Comparison of ENCODE assay signal across 8 cellular contexts in the genomic region with DNA sequence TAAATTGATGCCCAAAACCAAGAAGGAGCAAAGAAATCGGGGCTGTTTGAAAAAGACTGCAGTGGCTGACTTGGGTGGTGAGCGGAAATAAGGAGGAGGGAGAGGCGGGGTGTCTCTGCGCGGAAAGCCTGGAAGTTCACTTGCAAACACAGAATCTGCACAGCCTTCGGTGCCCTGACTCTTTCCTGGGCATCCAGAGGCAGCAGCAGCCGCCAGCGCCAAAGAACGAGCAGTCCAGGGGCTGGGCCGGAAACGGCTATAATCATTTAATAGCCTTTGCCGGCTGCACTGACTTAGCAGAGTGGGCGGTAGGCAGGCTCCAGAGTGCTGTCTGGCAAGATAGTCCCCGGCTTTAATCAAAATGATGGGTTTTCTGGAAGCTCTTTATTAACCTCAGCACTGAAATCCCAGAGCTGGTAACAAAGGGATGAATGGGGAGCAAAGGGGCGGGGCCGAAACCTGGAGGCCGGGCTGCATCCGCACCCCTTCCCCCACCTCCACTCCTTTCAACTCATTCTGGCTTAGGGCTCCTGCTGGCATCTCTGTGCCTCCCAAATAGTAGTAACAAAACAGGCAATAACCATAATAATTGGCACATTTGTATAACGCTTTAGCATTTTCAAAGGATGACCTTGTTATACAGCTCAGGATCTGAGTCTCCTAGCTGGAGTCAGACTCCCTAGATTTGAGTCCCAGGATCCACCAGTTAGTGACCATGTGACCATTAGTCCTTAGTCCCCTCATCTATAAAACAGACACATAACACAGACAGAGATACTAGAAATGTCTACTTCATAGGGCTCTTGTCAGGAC. TPM values are rescaled to one million over a fixed set of nuclear protein-coding genes. Genes with fewer than 3 reads are reported as not detected.
DNase-seq lines count a peak whose midpoint lies in the region; ATAC-seq, FAIRE-seq and TF ChIP-seq lines count a peak whose summit lies in the region.

No MANE protein-coding gene starts in this region.

- 9% methylated on average over 17 of the region's 19 CpGs for WGBS in right lobe of liver (ENCODE audit: insufficient coverage, low coverage, low lambda C conversion rate, missing lambda C conversion rate)
- 35% methylated on average over 18 of the region's 19 CpGs for WGBS in HepG2 (ENCODE audit: low lambda C conversion rate)

- H3K4me1 Mint-ChIP-seq in astrocyte (ENCODE audit: low read depth, unreplicated experiment) = peaks cover 14% of the 10 kb centered on the region

- H2AFZ ChIP-seq in HepG2 (ENCODE audit: low read length) = no peak overlapping the region
- H2AFZ ChIP-seq in astrocyte (ENCODE audit: low read depth, low read length) = peak overlapping the region; percentile 67

- intact Hi-C loops in right lobe of liver (cut with DNase I) (no loop called here), HepG2 (cut with micrococcal nuclease; ENCODE audit: unreplicated experiment) (no loop called here), left lung (cut with DNase I) (no loop called here)

- H3K9ac ChIP-seq in HepG2 (ENCODE audit: insufficient read depth, low read depth, low read length) (no peak overlapping the region), astrocyte (ENCODE audit: low read length) (no peak overlapping the region)

- H3K4me3 ChIP-seq in right lobe of liver = no peak overlapping the region
- H3K4me3 ChIP-seq in HepG2 (replicated peaks in 1 of 3; ENCODE audit: insufficient read depth in 1 of 3, low read depth in 2 of 3, low read length in 3 of 3) = no peak overlapping the region
- H3K4me3 ChIP-seq in astrocyte (ENCODE audit: insufficient read depth, low read depth, low read length) = peak overlapping the region; percentile 23
- peak overlapping the region; percentile 30 to 32 for H3K4me3 ChIP-seq in left lung

- no peak for FAIRE-seq in HepG2 (lab: Jason Lieb, UNC)
- no peak for FAIRE-seq in astrocyte (lab: Jason Lieb, UNC)

- TF ChIP-seq POLR2A in right lobe of liver (IDR thresholded peaks at IDR 0.05) = no peak
- TF ChIP-seq POLR2A in HepG2 (IDR thresholded peaks at IDR 0.05; ENCODE audit: insufficient read depth in 1 of 2, low read depth in 2 of 2, low read length in 2 of 2) = no peak

- in situ Hi-C loops in HepG2 (cut with HindIII; ENCODE audit: extremely low pct_ligation_motif_present, low pct_unique_long_range_greater_than_20kb) = no loop called here

- no peak for TF ChIP-seq RAD21 in HepG2 (CRISPR knock-in tag; IDR thresholded peaks at IDR 0.05)

- H3K4me2 ChIP-seq in HepG2 (ENCODE audit: low read depth, low read length) = no peak overlapping the region
- peak overlapping the region; percentile 76 for H3K4me2 ChIP-seq in astrocyte (ENCODE audit: low read length)

- H3K4me3 Mint-ChIP-seq in astrocyte (ENCODE audit: unreplicated experiment) = peak overlapping the region; percentile 83

- POLR2A ChIA-PET in HepG2 (lab: Yijun Ruan, JAX) = no interaction called here

- TF ChIP-seq CTCF in right lobe of liver (IDR thresholded peaks at IDR 0.05) = no peak
- no peak for TF ChIP-seq CTCF in HepG2 (CRISPR knock-in tag; IDR thresholded peaks at IDR 0.05)
- TF ChIP-seq CTCF in astrocyte (IDR thresholded peaks at IDR 0.05; ENCODE audit: insufficient read depth, low read depth, low read length) = no peak
- TF ChIP-seq CTCF in left lung (IDR thresholded peaks at IDR 0.05) = no peak

- no peaks in the 10 kb centered on the region for H3K36me3 ChIP-seq in right lobe of liver
- no peaks in the 10 kb centered on the region for H3K36me3 ChIP-seq in HepG2 (replicated peaks in 1 of 2; ENCODE audit: control insufficient read depth in 1 of 2, insufficient read depth in 2 of 2, low read length in 2 of 2)
- no peaks in the 10 kb centered on the region for H3K36me3 ChIP-seq in astrocyte (ENCODE audit: insufficient read depth, low read length)
- no peaks in the 10 kb centered on the region for H3K36me3 ChIP-seq in left lung

- ATAC-seq in right lobe of liver (peak; percentile 39 to 70 (median 48)), HepG2 (no peak), left lung (peak; percentile 54), GM19452 (IDR thresholded peaks at IDR 0.05; ENCODE audit: unreplicated experiment) (no peak), GM18858 (IDR thresholded peaks at IDR 0.05; ENCODE audit: unreplicated experiment) (no peak)

- no peaks in the 10 kb centered on the region for H3K79me2 ChIP-seq in HepG2 (ENCODE audit: insufficient read depth, low read length)
- no peaks in the 10 kb centered on the region for H3K79me2 ChIP-seq in astrocyte (ENCODE audit: insufficient read depth, low read length)

- H3K36me3 Mint-ChIP-seq in astrocyte (ENCODE audit: low read depth, unreplicated experiment) = peaks cover 3% of the 10 kb centered on the region

- BruUV-seq in HepG2 (replicated peaks; lab: Mats Ljungman, UMichigan) = no TSS peak

- no peaks in the 10 kb centered on the region for H3K27me3 Mint-ChIP-seq in astrocyte (ENCODE audit: low read depth, unreplicated experiment)

- H3K27ac ChIP-seq in right lobe of liver = no peak overlapping the region
- H3K27ac ChIP-seq in HepG2 (ENCODE audit: extremely low read length, insufficient read depth, low read length) = no peak overlapping the region
- H3K27ac ChIP-seq in astrocyte (ENCODE audit: low read depth, low read length) = no peak overlapping the region
- H3K27ac ChIP-seq in left lung = peak overlapping the region; percentile 63 to 69

- H3K4me1 ChIP-seq in right lobe of liver (no peaks in the 10 kb centered on the region), HepG2 (ENCODE audit: insufficient read depth, low read length) (no peaks in the 10 kb centered on the region), astrocyte (ENCODE audit: insufficient read depth, low read length) (no peaks in the 10 kb centered on the region), left lung (peaks cover 0 to 9% of the 10 kb centered on the region in 2 donors)

- TF ChIP-seq EP300 in HepG2 (IDR thresholded peaks at IDR 0.05; ENCODE audit: low read depth in 2 of 2, low read length in 2 of 2) (no peak), HepG2 (CRISPR knock-in tag; IDR thresholded peaks at IDR 0.05; ENCODE audit: borderline replicate concordance) (no peak)

- H3K27me3 ChIP-seq in right lobe of liver (no peaks in the 10 kb centered on the region), HepG2 (ENCODE audit: control insufficient read depth in 1 of 2, insufficient read depth in 2 of 2, low read length in 2 of 2) (peaks cover 1 to 6% of the 10 kb centered on the region in 2 experiments; a peak in 1 of 5 replicates), astrocyte (ENCODE audit: insufficient read depth, low read length) (no peaks in the 10 kb centered on the region), left lung (peaks cover 0 to 28% of the 10 kb centered on the region in 2 donors)

- CTCF ChIA-PET in HepG2 (lab: Yijun Ruan, JAX; ENCODE audit: low intra/inter-chr PET ratio, low total read pairs) = no interaction called here

- DNase-seq in right lobe of liver = peak in 2 of 3 donors; percentile 22 to 46
- DNase-seq in HepG2 (ENCODE audit: low spot score) = no peak
- no peak for DNase-seq in astrocyte (ENCODE audit: low read depth)
- peak; percentile 32 to 71 for DNase-seq in left lung
- no peak for DNase-seq in middle frontal gyrus (ENCODE audit: extremely low spot score, low spot score)
- no peak for DNase-seq in SIG-M5 treated with dmso at 0.1 percent for 504 hours (lab: John Stamatoyannopoulos, UW; ENCODE audit: unreplicated experiment)

- H4K20me1 ChIP-seq in HepG2 (ENCODE audit: insufficient read depth, low read length) (no peaks in the 10 kb centered on the region), astrocyte (ENCODE audit: insufficient read depth, low read length) (no peaks in the 10 kb centered on the region)

- H3K27ac Mint-ChIP-seq in astrocyte (ENCODE audit: unreplicated experiment) = peak overlapping the region; percentile 87

- no peaks in the 10 kb centered on the region for H3K9me3 ChIP-seq in right lobe of liver
- no peaks in the 10 kb centered on the region for H3K9me3 ChIP-seq in HepG2 (ENCODE audit: low read length)
- no peaks in the 10 kb centered on the region for H3K9me3 ChIP-seq in astrocyte (ENCODE audit: insufficient read depth, low read depth, low read length)
- H3K9me3 ChIP-seq in left lung = no peaks in the 10 kb centered on the region

- H3K9me3 Mint-ChIP-seq in astrocyte (ENCODE audit: unreplicated experiment) = no peaks in the 10 kb centered on the region

RNA-seq across cellular contexts. Expression of a gene that starts 35.8 kb away (rescaled TPM):
- total RNA-seq in right lobe of liver (1 to 10 TPM in 3 of 6 experiments, under 1 TPM in 3; 0.68 to 2.2 (median 1.3) TPM), HepG2 (2016; rRNA removed; fragmentation: Illumina TruSeq; extraction: Trizol) (not detected in 2 replicates), astrocyte (6.9 and 7.7 TPM in 2 replicates), left lung (10 to 100 TPM in 1 of 2 donors, 1 to 10 TPM in 1; 9.9 to 12.6 TPM)
- total RNA-seq in HepG2 (2016; cell fraction: cytosol; rRNA removed; fragmentation: Illumina TruSeq; extraction: Trizol; ENCODE audit: low read depth) = not detected in 2 replicates
- not detected in 2 replicates for total RNA-seq in HepG2 (2016; cell fraction: insoluble cytoplasmic fraction; rRNA removed; fragmentation: Illumina TruSeq; extraction: Trizol)
- not detected in 2 replicates for total RNA-seq in HepG2 (2016; cell fraction: membrane; rRNA removed; fragmentation: Illumina TruSeq; extraction: Trizol)
- total RNA-seq in HepG2 (2016; cell fraction: nucleus; rRNA removed; fragmentation: Illumina TruSeq; extraction: Trizol) = not detected in 2 replicates
- not detected in 2 replicates for polyA plus RNA-seq in HepG2 (2011; rRNA removed)
- not detected in 2 replicates for polyA plus RNA-seq in HepG2 (2011; cell fraction: cytosol; rRNA removed)
- polyA plus RNA-seq in HepG2 (2011; cell fraction: nucleus; rRNA removed) = not detected in 2 replicates
- not detected in 2 replicates for polyA plus RNA-seq in HepG2 (2012)
- polyA plus RNA-seq in HepG2 (2016; cell fraction: cytosol; fragmentation: Illumina TruSeq; extraction: Trizol; ENCODE audit: low read depth) = not detected in 2 replicates
- polyA plus RNA-seq in HepG2 (2016; cell fraction: insoluble cytoplasmic fraction; fragmentation: Illumina TruSeq; extraction: Trizol; ENCODE audit: low read depth) = not detected in 2 replicates
- not detected in 2 replicates for polyA plus RNA-seq in HepG2 (2016; cell fraction: membrane; fragmentation: Illumina TruSeq; extraction: Trizol; ENCODE audit: low read depth)
- not detected in 2 replicates for polyA plus RNA-seq in HepG2 (2016; cell fraction: nucleus; fragmentation: Illumina TruSeq; extraction: Trizol; ENCODE audit: insufficient read depth, low read depth)
- 0.07 TPM in 1 of 2 replicates, not detected in the other for polyA minus RNA-seq in HepG2 (2011; rRNA and poly(A)+ RNA removed; ENCODE audit: low replicate concordance)
- not detected in 2 replicates for polyA minus RNA-seq in HepG2 (2011; cell fraction: cytosol; rRNA and poly(A)+ RNA removed)
- polyA minus RNA-seq in HepG2 (2011; cell fraction: nucleus; rRNA and poly(A)+ RNA removed) = not detected in 2 replicates

RNA-seq across cellular contexts. Expression of a gene that starts 49.1 kb away (rescaled TPM):
- total RNA-seq in right lobe of liver (not detected), HepG2 (2016; rRNA removed; fragmentation: Illumina TruSeq; extraction: Trizol) (not detected in 2 replicates), astrocyte (not detected in 2 replicates), left lung (under 1 TPM; 0.06 to 0.10 TPM)
- not detected in 2 replicates for total RNA-seq in HepG2 (2016; cell fraction: cytosol; rRNA removed; fragmentation: Illumina TruSeq; extraction: Trizol; ENCODE audit: low read depth)
- not detected in 2 replicates for total RNA-seq in HepG2 (2016; cell fraction: insoluble cytoplasmic fraction; rRNA removed; fragmentation: Illumina TruSeq; extraction: Trizol)
- not detected in 2 replicates for total RNA-seq in HepG2 (2016; cell fraction: membrane; rRNA removed; fragmentation: Illumina TruSeq; extraction: Trizol)
- total RNA-seq in HepG2 (2016; cell fraction: nucleus; rRNA removed; fragmentation: Illumina TruSeq; extraction: Trizol) = not detected in 2 replicates
- not detected in 2 replicates for polyA plus RNA-seq in HepG2 (2011; rRNA removed)
- polyA plus RNA-seq in HepG2 (2011; cell fraction: cytosol; rRNA removed) = not detected in 2 replicates
- polyA plus RNA-seq in HepG2 (2011; cell fraction: nucleus; rRNA removed) = not detected in 2 replicates
- not detected in 2 replicates for polyA plus RNA-seq in HepG2 (2012)
- polyA plus RNA-seq in HepG2 (2016; cell fraction: cytosol; fragmentation: Illumina TruSeq; extraction: Trizol; ENCODE audit: low read depth) = not detected in 2 replicates
- polyA plus RNA-seq in HepG2 (2016; cell fraction: insoluble cytoplasmic fraction; fragmentation: Illumina TruSeq; extraction: Trizol; ENCODE audit: low read depth) = not detected in 2 replicates
- not detected in 2 replicates for polyA plus RNA-seq in HepG2 (2016; cell fraction: membrane; fragmentation: Illumina TruSeq; extraction: Trizol; ENCODE audit: low read depth)
- polyA plus RNA-seq in HepG2 (2016; cell fraction: nucleus; fragmentation: Illumina TruSeq; extraction: Trizol; ENCODE audit: insufficient read depth, low read depth) = not detected in 2 replicates
- not detected in 2 replicates for polyA minus RNA-seq in HepG2 (2011; rRNA and poly(A)+ RNA removed; ENCODE audit: low replicate concordance)
- polyA minus RNA-seq in HepG2 (2011; cell fraction: cytosol; rRNA and poly(A)+ RNA removed) = not detected in 2 replicates
- polyA minus RNA-seq in HepG2 (2011; cell fraction: nucleus; rRNA and poly(A)+ RNA removed) = not detected in 2 replicates

Comparison
In these comparisons a context has a peak if more than half of its experiments do, and no peak if none do; other contexts are left out.
1. ATAC-seq: peak in right lobe of liver (4 of 4) and left lung (single experiment); none in HepG2 (single experiment), GM19452 (single experiment) and GM18858 (single experiment).
2. DNase-seq: peak in right lobe of liver (2 of 3) and left lung (2 of 2); none in HepG2 (single experiment), astrocyte (single experiment), middle frontal gyrus (single experiment) and SIG-M5 treated with dmso at 0.1 percent for 504 hours (single experiment).
3. H3K27ac ChIP-seq: peak in left lung (2 of 2); none in right lobe of liver (0 of 3), HepG2 (single experiment) and astrocyte (single experiment).
4. H3K4me3 ChIP-seq: peak in astrocyte (single experiment) and left lung (2 of 2); none in right lobe of liver (0 of 3) and HepG2 (0 of 3).